12 cellular contexts compared by ENCODE assay signal in genomic region chr4:153676984-153677383, GRCh38. TPM values are rescaled to one million over a fixed set of nuclear protein-coding genes. Genes with fewer than 3 reads are reported as not detected.
DNase-seq lines count a peak whose midpoint lies in the region; ATAC-seq lines count a peak whose summit lies in the region.
"Had no signal": no experiment of that assay in that cellular context is flagged by ENCODE, and none has a peak within 500 bp of the region (broad histone marks: within the 10 kb centered on the region; RNA-seq: fewer than 3 reads in every experiment).

No MANE protein-coding gene starts in this region.

- DNase-seq in AG08395 (ENCODE audit: low spot score) (peak; percentile 52), HT1080 (ENCODE audit: low read depth) (peak; percentile 87), brain pericyte (ENCODE audit: low read depth, low spot score) (peak; percentile 66), kidney glomerular epithelial cell (lab: John Stamatoyannopoulos, UW) (peak; percentile 97), hippocampal formation (lab: John Stamatoyannopoulos, UW) (no peak), D341Med (ENCODE audit: low spot score) (no peak), NCI-H82 treated with DMSO at 0.1 percent for 48 hours (lab: John Stamatoyannopoulos, UW; ENCODE audit: unreplicated experiment) (no peak)
- DNase-seq: activated effector memory CD4-positive, alpha-beta T cell treated with anti-CD3 and anti-CD28 coated beads, Interleukin-2, amount 50 U/mL, for 16 hours; effector CD4-positive, alpha-beta T cell; NCI-H146; NCI-H748 treated with DMSO at 0.1 percent for 48 hours had no signal

- no peak for ATAC-seq in HG02623 (IDR thresholded peaks at IDR 0.05; ENCODE audit: unreplicated experiment)

RNA-seq across cellular contexts. Expression of gene TLR2, which starts 7.1 kb away (rescaled TPM):
- not detected in 2 replicates for total RNA-seq in HT1080 (2014; rRNA removed; shearing (Covaris generic))
- 0.06 TPM in 2 replicates for polyA plus RNA-seq in HT1080 (2015; cell fraction: cytosol; rRNA removed)
- polyA plus RNA-seq in HT1080 (2015; cell fraction: nucleus; rRNA removed) = 0.18 and 0.63 TPM in 2 replicates

Comparison
In these comparisons a context has a peak if more than half of its experiments do, and no peak if none do; other contexts are left out.
1. DNase-seq: peak in AG08395 (single experiment), HT1080 (single experiment), brain pericyte (single experiment) and kidney glomerular epithelial cell (single experiment); none in hippocampal formation (0 of 2), D341Med (single experiment) and NCI-H82 treated with DMSO at 0.1 percent for 48 hours (single experiment).